Comparison of ENCODE assay signal across 27 cellular contexts in the genomic region with DNA sequence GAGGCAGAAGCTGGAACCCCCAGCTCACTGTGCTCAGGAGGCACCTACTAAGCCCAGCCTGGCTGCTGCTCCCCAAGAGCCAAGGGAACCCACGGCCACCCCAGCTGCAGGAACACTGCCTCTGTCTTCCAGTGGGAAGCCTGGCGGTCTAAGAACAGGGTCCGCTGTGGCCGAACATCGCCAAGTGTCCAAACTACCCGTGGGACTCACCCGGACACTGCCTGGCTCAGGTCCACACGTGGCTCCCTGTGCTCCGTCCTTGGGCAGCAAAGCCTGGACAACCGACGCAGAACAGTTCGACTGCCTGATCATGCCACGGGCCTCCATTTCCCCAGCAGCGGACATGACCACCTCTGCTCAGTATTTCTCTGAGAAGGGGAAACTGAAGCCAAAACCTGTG.
"Had no signal": no experiment of that assay in that cellular context is flagged by ENCODE, and none has a peak within 500 bp of the region (broad histone marks: within the 10 kb centered on the region; RNA-seq: fewer than 3 reads in every experiment).

No MANE protein-coding gene starts in this region.

- H3K4me2 ChIP-seq: hepatocyte had no signal

- H3K27me3 ChIP-seq: hepatocyte, ovary, tibial nerve, upper lobe of left lung had no signal

- H3K9me3 ChIP-seq: heart right ventricle, lower lobe of right lung, neutrophil, ovary, prostate gland, spleen, tibial nerve, upper lobe of left lung had no signal

- H2AFZ ChIP-seq: hepatocyte had no signal

- H3K4me3 ChIP-seq: heart right ventricle, hepatocyte, lower lobe of right lung, ovary, prostate gland, spleen, tibial nerve, upper lobe of left lung had no signal

- DNase-seq: heart right ventricle; islet precursor cell; kidney glomerular epithelial cell; left cardiac atrium; left ventricle myocardium superior; lower lobe of right lung; mammary epithelial cell; mesenchymal stem cell; occipital lobe; ovary; retina; right cardiac atrium; small intestine; spleen; stimulated activated CD4-positive, alpha-beta T cell treated with anti-CD3 and anti-CD28 coated beads, Interleukin-4, amount 100 ng/mL, for 24 hours; stimulated activated naive CD4-positive, alpha-beta T cell treated with Interleukin-2 at 50 U/mL for 16 hours; stimulated activated naive CD8-positive, alpha-beta T cell treated with anti-CD3 and anti-CD28 coated beads, Interleukin-15, amount 100 ng/mL, for 72 hours; substantia nigra had no signal

- H3K27ac ChIP-seq: heart right ventricle, hepatocyte, lower lobe of right lung, neutrophil, ovary, prostate gland, spleen, tibial nerve, upper lobe of left lung had no signal

- H3K36me3 ChIP-seq: heart right ventricle, lower lobe of right lung, neutrophil, ovary, prostate gland, spleen, tibial nerve, upper lobe of left lung had no signal

- H3K4me1 ChIP-seq: heart right ventricle, lower lobe of right lung, prostate gland, spleen, upper lobe of left lung had no signal

- ATAC-seq: heart right ventricle; left cardiac atrium; left lobe of liver; left ventricle myocardium superior; lower lobe of right lung; naive thymus-derived CD8-positive, alpha-beta T cell; right cardiac atrium; sciatic nerve; stimulated activated effector memory CD8-positive, alpha-beta T cell treated with anti-CD3 and anti-CD28 coated beads, Interleukin-12 subunit alpha, Interleukin-12 subunit beta, amount 100 ng/mL, for 72 hours; stimulated activated naive CD8-positive, alpha-beta T cell treated with anti-CD3 and anti-CD28 coated beads, Interleukin-15, amount 100 ng/mL, for 72 hours had no signal
